9 cellular contexts compared by ENCODE assay signal in the genomic region with DNA sequence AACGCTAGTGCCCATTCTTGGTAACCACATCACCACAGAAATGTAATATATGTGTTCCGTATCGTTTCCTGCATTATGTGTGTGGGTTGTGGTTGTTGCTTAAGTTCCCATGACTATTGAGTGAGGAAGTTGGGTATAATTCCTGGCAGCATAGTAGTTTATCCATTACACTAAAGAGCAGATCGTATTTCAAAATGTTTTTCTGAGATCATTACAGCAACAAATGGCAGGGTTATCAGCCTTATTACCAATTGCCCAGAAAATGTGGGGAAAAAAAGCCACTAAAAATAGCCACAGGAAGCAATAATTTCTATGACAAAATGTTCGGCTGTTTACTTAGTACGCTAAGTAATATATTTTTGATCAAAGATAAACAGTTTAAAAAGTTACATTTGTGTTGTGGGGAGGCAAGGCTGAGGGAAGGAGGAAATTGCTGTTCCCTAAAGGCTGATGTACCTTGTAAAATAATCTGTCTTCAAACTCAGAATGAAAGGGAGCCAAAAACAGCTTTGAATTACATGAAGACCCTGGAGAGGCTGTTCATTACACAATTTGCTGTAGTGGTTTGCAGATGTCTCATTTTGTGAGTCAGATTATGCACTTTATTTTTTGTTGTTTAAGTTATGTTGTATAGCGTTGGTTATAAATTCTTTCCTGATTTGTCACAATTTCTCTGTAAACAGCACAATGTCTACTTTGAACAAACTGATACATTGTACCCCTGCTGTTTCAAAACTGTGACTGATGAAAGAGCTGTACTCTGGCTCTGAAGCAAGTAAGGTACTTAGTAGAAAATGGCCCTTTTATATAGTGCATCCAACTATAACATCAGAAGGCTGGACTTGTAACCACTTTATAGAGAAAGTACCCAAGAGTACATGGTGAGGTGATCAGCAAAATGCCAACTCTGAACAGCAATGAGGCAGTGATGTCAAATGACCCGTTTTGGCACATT.
DNase-seq lines count a peak whose midpoint lies in the region; ATAC-seq and TF ChIP-seq lines count a peak whose summit lies in the region.
"Had no signal": no experiment of that assay in that cellular context is flagged by ENCODE, and none has a peak within 500 bp of the region (broad histone marks: within the 10 kb centered on the region; RNA-seq: fewer than 3 reads in every experiment).

No MANE protein-coding gene starts in this region.

- no peak for ATAC-seq in HG03196 (IDR thresholded peaks at IDR 0.05; ENCODE audit: unreplicated experiment)
- no peak for ATAC-seq in GM19455 (IDR thresholded peaks at IDR 0.05; ENCODE audit: unreplicated experiment)

- no peaks in the 10 kb centered on the region for H3K36me3 ChIP-seq in HEK293 (ENCODE audit: control insufficient read depth in 2 of 2, insufficient read depth in 1 of 2, low read length in 2 of 2)
- no peaks in the 10 kb centered on the region for H3K36me3 ChIP-seq in BE2C

- CTCF ChIA-PET in HEK293 (lab: Yijun Ruan, JAX) = no interaction called here

- H3K27ac ChIP-seq in HEK293 (ENCODE audit: extremely low read depth, low read depth, low read length) = peak overlapping the region; percentile 77

- H3K4me1 ChIP-seq in HEK293 (ENCODE audit: control insufficient read depth, insufficient read depth, low read length) = peaks cover 16% of the 10 kb centered on the region
- H3K4me1 ChIP-seq in BE2C = no peaks in the 10 kb centered on the region; the same call in 1 of the 2 replicates

- peaks cover 3% of the 10 kb centered on the region for H3K36me3 Mint-ChIP-seq in osteocyte (ENCODE audit: unreplicated experiment)

- POLR2A ChIA-PET in HEK293 (lab: Yijun Ruan, JAX) = no interaction called here

- H3K9me3 ChIP-seq in HEK293 (ENCODE audit: control insufficient read depth, insufficient read depth, low read depth, low read length) (no peaks in the 10 kb centered on the region), BE2C (no peaks in the 10 kb centered on the region; the same call in 1 of the 2 replicates)

- H3K27me3 ChIP-seq in BE2C = no peaks in the 10 kb centered on the region

- peak overlapping the region; percentile 2 for H3K4me3 Mint-ChIP-seq in osteocyte (ENCODE audit: unreplicated experiment)

- H3K27me3 Mint-ChIP-seq in osteocyte (ENCODE audit: unreplicated experiment) = no peaks in the 10 kb centered on the region

- H3K27ac Mint-ChIP-seq in osteocyte (ENCODE audit: unreplicated experiment) = peak overlapping the region; percentile 91

- H3K4me3 ChIP-seq in HEK293 (ENCODE audit: low read depth, low read length) (no peak overlapping the region), choroid plexus epithelial cell (ENCODE audit: low read depth, low read length) (no peak overlapping the region), BE2C (ENCODE audit: low read depth, low read length) (no peak overlapping the region)
- H3K4me3 ChIP-seq: lung had no signal

- peaks cover 8% of the 10 kb centered on the region for H3K9me3 Mint-ChIP-seq in osteocyte (ENCODE audit: unreplicated experiment)

- H3K4me1 Mint-ChIP-seq in osteocyte (ENCODE audit: unreplicated experiment) = peaks cover 56% of the 10 kb centered on the region

- DNase-seq in NCI-H2196 (lab: John Stamatoyannopoulos, UW; ENCODE audit: unreplicated experiment) (peak; percentile 27), choroid plexus epithelial cell (ENCODE audit: low read depth) (peak; percentile 100), osteocyte (ENCODE audit: extremely low spot score, unreplicated experiment) (no peak), BE2C (no peak)
- DNase-seq: NCI-H2227 treated with DMSO at 0.1 percent for 48 hours had no signal

- TF ChIP-seq CTCF in HEK293 (tag by site-specific recombination; IDR thresholded peaks at IDR 0.05) (no peak), choroid plexus epithelial cell (conservative IDR thresholded peaks at IDR 0.05; ENCODE audit: low read depth, low read length) (no peak), osteocyte (IDR thresholded peaks at IDR 0.05) (no peak), BE2C (IDR thresholded peaks at IDR 0.05; ENCODE audit: low read depth, low read length) (no peak)

TF ChIP-seq in HEK293, 187 proteins besides CTCF, POLR2A, EP300 and RAD21 (continues in another document):
- TF ChIP-seq GLIS2 (tag by site-specific recombination; IDR thresholded peaks at IDR 0.05) (peak; percentile 49), ZBTB17 (tag by site-specific recombination; IDR thresholded peaks at IDR 0.05) (peak; percentile 88), ZFP37 (tag by site-specific recombination; IDR thresholded peaks at IDR 0.05) (peak; percentile 62; the same call in 1 of the 2 replicates), TRIM28 (IDR thresholded peaks at IDR 0.05; ENCODE audit: borderline replicate concordance, low read length) (peak; percentile 93), ZNF639 (tag by site-specific recombination; IDR thresholded peaks at IDR 0.05) (peak; percentile 98), ZNF664 (tag by site-specific recombination; IDR thresholded peaks at IDR 0.05) (peak; percentile 91), OVOL3 (tag by site-specific recombination; IDR thresholded peaks at IDR 0.05) (peak; percentile 98), PATZ1 (tag by site-specific recombination; IDR thresholded peaks at IDR 0.05) (peak; percentile 91)
- TF ChIP-seq, protein P1, sequence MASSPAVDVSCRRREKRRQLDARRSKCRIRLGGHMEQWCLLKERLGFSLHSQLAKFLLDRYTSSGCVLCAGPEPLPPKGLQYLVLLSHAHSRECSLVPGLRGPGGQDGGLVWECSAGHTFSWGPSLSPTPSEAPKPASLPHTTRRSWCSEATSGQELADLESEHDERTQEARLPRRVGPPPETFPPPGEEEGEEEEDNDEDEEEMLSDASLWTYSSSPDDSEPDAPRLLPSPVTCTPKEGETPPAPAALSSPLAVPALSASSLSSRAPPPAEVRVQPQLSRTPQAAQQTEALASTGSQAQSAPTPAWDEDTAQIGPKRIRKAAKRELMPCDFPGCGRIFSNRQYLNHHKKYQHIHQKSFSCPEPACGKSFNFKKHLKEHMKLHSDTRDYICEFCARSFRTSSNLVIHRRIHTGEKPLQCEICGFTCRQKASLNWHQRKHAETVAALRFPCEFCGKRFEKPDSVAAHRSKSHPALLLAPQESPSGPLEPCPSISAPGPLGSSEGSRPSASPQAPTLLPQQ (tag by site-specific recombination; IDR thresholded peaks at IDR 0.05) = peak; percentile 84
- TF ChIP-seq, protein P2, sequence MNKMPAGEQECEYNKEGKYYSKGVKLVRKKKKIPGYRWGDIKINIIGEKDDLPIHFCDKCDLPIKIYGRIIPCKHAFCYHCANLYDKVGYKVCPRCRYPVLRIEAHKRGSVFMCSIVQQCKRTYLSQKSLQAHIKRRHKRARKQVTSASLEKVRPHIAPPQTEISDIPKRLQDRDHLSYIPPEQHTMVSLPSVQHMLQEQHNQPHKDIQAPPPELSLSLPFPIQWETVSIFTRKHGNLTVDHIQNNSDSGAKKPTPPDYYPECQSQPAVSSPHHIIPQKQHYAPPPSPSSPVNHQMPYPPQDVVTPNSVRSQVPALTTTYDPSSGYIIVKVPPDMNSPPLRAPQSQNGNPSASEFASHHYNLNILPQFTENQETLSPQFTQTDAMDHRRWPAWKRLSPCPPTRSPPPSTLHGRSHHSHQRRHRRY (tag by site-specific recombination; IDR thresholded peaks at IDR 0.05) = peak; percentile 92
- TF ChIP-seq, protein P3, sequence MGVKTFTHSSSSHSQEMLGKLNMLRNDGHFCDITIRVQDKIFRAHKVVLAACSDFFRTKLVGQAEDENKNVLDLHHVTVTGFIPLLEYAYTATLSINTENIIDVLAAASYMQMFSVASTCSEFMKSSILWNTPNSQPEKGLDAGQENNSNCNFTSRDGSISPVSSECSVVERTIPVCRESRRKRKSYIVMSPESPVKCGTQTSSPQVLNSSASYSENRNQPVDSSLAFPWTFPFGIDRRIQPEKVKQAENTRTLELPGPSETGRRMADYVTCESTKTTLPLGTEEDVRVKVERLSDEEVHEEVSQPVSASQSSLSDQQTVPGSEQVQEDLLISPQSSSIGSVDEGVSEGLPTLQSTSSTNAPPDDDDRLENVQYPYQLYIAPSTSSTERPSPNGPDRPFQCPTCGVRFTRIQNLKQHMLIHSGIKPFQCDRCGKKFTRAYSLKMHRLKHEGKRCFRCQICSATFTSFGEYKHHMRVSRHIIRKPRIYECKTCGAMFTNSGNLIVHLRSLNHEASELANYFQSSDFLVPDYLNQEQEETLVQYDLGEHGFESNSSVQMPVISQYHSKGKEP (tag by site-specific recombination; IDR thresholded peaks at IDR 0.05) = peak; percentile 92

Comparison
In these comparisons a context has a peak if more than half of its experiments do, and no peak if none do; other contexts are left out.
1. DNase-seq: peak in NCI-H2196 (single experiment) and choroid plexus epithelial cell (single experiment); none in osteocyte (single experiment) and BE2C (single experiment).